2 cellular contexts compared by ENCODE assay signal in the genomic region with DNA sequence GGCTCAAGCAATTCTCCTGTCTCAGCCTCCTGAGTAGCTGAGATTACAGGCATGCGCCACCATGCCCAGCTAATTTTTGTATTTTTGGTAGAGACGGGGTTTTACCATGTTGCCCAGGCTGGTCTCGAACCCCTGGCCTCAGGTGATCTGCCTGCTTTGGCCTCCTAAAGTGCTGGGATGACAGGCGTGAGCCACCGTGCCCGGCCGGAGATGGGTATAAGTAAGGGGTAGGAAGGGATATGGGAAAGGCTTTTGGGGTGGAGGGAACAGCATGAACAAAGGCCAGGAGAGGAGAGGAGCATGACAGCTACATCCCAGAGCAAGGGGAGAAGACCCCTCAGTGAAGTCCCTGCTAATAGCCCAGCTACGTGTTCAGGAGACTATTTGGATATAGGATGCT. TPM values are rescaled to one million over a fixed set of nuclear protein-coding genes. Genes with fewer than 3 reads are reported as not detected.
"Had no signal": no experiment of that assay in that cellular context is flagged by ENCODE, and none has a peak within 500 bp of the region (broad histone marks: within the 10 kb centered on the region; RNA-seq: fewer than 3 reads in every experiment).

No MANE protein-coding gene starts in this region.

RNA-seq across cellular contexts. Expression of gene TOGARAM2, which starts 3.1 kb away (rescaled TPM):
- total RNA-seq: ascending aorta had no signal
- polyA plus RNA-seq: cardiac muscle cell had no signal
